ENCODE assay signal across 8 cellular contexts in genomic region chr6:43060034-43060754, GRCh38. TPM values are rescaled to one million over a fixed set of nuclear protein-coding genes. Genes with fewer than 3 reads are reported as not detected.
A peak's percentile ranks its signal among the peaks of the same experiment; 100 is the strongest.
DNase-seq lines count a peak whose midpoint lies in the region; ATAC-seq and TF ChIP-seq lines count a peak whose summit lies in the region.

No MANE protein-coding gene starts in this region.

- no peaks in the 10 kb centered on the region for H3K27me3 Mint-ChIP-seq in stimulated activated memory B cell treated with anti-CD40 and anti-IgM and Interleukin-4, amounts not matched to agents 10 μg/mL and 1 μg/mL and 100 μg/mL, for 72 hours

- no peak for ATAC-seq in stimulated activated memory B cell treated with anti-CD40 and anti-IgM and Interleukin-4, amounts not matched to agents 10 μg/mL and 1 μg/mL and 100 μg/mL, for 72 hours
- ATAC-seq in omental fat pad (ENCODE audit: low FRiP score) (no peak), GM19035 (IDR thresholded peaks at IDR 0.05; ENCODE audit: unreplicated experiment) (no peak)

- H3K4me3 ChIP-seq in BLaER1 treated with 17β-estradiol and CSF1 and Interleukin-3, amounts not matched to agents 10 nM and 100 nM = peak overlapping the region; percentile 76 to 98 (median 90)
- peak overlapping the region; percentile 86 for H3K4me3 ChIP-seq in iPS-18c (ENCODE audit: insufficient read depth, low read depth, low read length)

- H3K27ac Mint-ChIP-seq in stimulated activated memory B cell treated with anti-CD40 and anti-IgM and Interleukin-4, amounts not matched to agents 10 μg/mL and 1 μg/mL and 100 μg/mL, for 72 hours = peak overlapping the region; percentile 99

- H3K9me3 Mint-ChIP-seq in stimulated activated memory B cell treated with anti-CD40 and anti-IgM and Interleukin-4, amounts not matched to agents 10 μg/mL and 1 μg/mL and 100 μg/mL, for 72 hours = no peaks in the 10 kb centered on the region

- no peak for TF ChIP-seq CTCF in omental fat pad (IDR thresholded peaks at IDR 0.05)

- H3K27ac ChIP-seq in BLaER1 treated with 17β-estradiol and CSF1 and Interleukin-3, amounts not matched to agents 10 nM and 100 nM = peak overlapping the region; percentile 82 to 96 (median 92)
- H3K27ac ChIP-seq in angular gyrus (ENCODE audit: low read depth, low read length) = peak overlapping the region; percentile 96

- H3K4me3 Mint-ChIP-seq in stimulated activated memory B cell treated with anti-CD40 and anti-IgM and Interleukin-4, amounts not matched to agents 10 μg/mL and 1 μg/mL and 100 μg/mL, for 72 hours = peak overlapping the region; percentile 93

- H3K27me3 ChIP-seq in BLaER1 treated with 17β-estradiol and CSF1 and Interleukin-3, amounts not matched to agents 10 nM and 100 nM = no peaks in the 10 kb centered on the region

- H4K20me1 ChIP-seq in BLaER1 treated with 17β-estradiol and CSF1 and Interleukin-3, amounts not matched to agents 10 nM and 100 nM = no peaks in the 10 kb centered on the region

- peaks cover 18 to 28% (median 24%) of the 10 kb centered on the region in 10 experiments for H3K4me1 ChIP-seq in BLaER1 treated with 17β-estradiol and CSF1 and Interleukin-3, amounts not matched to agents 10 nM and 100 nM

- no peaks in the 10 kb centered on the region for H3K9me3 ChIP-seq in BLaER1 treated with 17β-estradiol and CSF1 and Interleukin-3, amounts not matched to agents 10 nM and 100 nM (replicated peaks in 1 of 11)
- H3K9me3 ChIP-seq in iPS-18c (ENCODE audit: control insufficient read depth, insufficient read depth, low read length) = peaks cover 2% of the 10 kb centered on the region

- DNase-seq in HuH-7 (ENCODE audit: low spot score) (peak; percentile 80), omental fat pad (ENCODE audit: low spot score) (no peak)
- DNase-seq in stimulated activated CD4-positive, alpha-beta T cell treated with anti-CD3 and anti-CD28 coated beads, Interleukin-2, amount 100 ng/mL, for 48 hours = no peak

- H3K9ac ChIP-seq in BLaER1 treated with 17β-estradiol and CSF1 and Interleukin-3, amounts not matched to agents 10 nM and 100 nM = peak overlapping the region; percentile 83 to 95 (median 92)

- peak overlapping the region; percentile 82 to 97 (median 94) for H3K4me2 ChIP-seq in BLaER1 treated with 17β-estradiol and CSF1 and Interleukin-3, amounts not matched to agents 10 nM and 100 nM

- H3K36me3 Mint-ChIP-seq in stimulated activated memory B cell treated with anti-CD40 and anti-IgM and Interleukin-4, amounts not matched to agents 10 μg/mL and 1 μg/mL and 100 μg/mL, for 72 hours = peaks cover 31% of the 10 kb centered on the region

- peaks cover 32% of the 10 kb centered on the region for H3K4me1 Mint-ChIP-seq in stimulated activated memory B cell treated with anti-CD40 and anti-IgM and Interleukin-4, amounts not matched to agents 10 μg/mL and 1 μg/mL and 100 μg/mL, for 72 hours

- H3K36me3 ChIP-seq in BLaER1 treated with 17β-estradiol and CSF1 and Interleukin-3, amounts not matched to agents 10 nM and 100 nM = peaks cover 28 to 48% (median 35%) of the 10 kb centered on the region in 11 experiments

RNA-seq across cellular contexts. Expression of gene KLC4, which starts 0.8 kb away (rescaled TPM):
- 10 to 100 TPM; 15.2 to 21.1 (median 16.5) TPM for total RNA-seq in omental fat pad

RNA-seq across cellular contexts. Expression of gene MRPL2, which starts 1.0 kb away (rescaled TPM):
- 10 to 100 TPM; 10.7 to 32.2 (median 19.3) TPM for total RNA-seq in omental fat pad

RNA-seq across cellular contexts. Expression of gene CUL7, which starts 6.5 kb away (rescaled TPM):
- total RNA-seq in omental fat pad = 10 to 100 TPM; 10.1 to 17.3 (median 14.3) TPM

RNA-seq across cellular contexts. Expression of gene PTK7, which starts 15.9 kb away (rescaled TPM):
- total RNA-seq in omental fat pad = 10 to 100 TPM; 11.5 to 38.9 (median 13.8) TPM

RNA-seq across cellular contexts. Expression of gene RRP36, which starts 38.8 kb away (rescaled TPM):
- total RNA-seq in omental fat pad = 10 to 100 TPM; 44.1 to 54.2 (median 48.7) TPM
